ENCODE assay signal across 19 cellular contexts in genomic region chr5:5464036-5464715, GRCh38.
"Had no signal": no experiment of that assay in that cellular context is flagged by ENCODE, and none has a peak within 500 bp of the region (broad histone marks: within the 10 kb centered on the region; RNA-seq: fewer than 3 reads in every experiment).

No MANE protein-coding gene starts in this region.

- DNase-seq: activated CD4-positive, CD25-positive, alpha-beta regulatory T cell; activated CD8-positive, alpha-beta memory T cell treated with anti-CD3 and anti-CD28 coated beads, Interleukin-2, amount 10 ng/mL, durations not matched to agents 7 days and 5 days; activated effector memory CD4-positive, alpha-beta T cell treated with Interleukin-2 at 50 U/mL for 16 hours; activated naive CD4-positive, alpha-beta T cell; activated T-cell treated with anti-CD3 and anti-CD28 coated beads, Interleukin-2, amount 50 U/mL, for 24 hours; aorta; central memory CD4-positive, alpha-beta T cell; KG1; NCI-H1048; NCI-H146; NCI-H187 treated with DMSO at 0.1 percent for 48 hours; NCI-H2107; NCI-H345; NCI-H510A treated with DMSO at 0.1 percent for 48 hours; SHP77 treated with DMSO at 0.1 percent for 48 hours; T-helper 9 cell had no signal

- H3K9me3 Mint-ChIP-seq: activated naive CD4-positive, alpha-beta T cell treated with anti-CD3 and anti-CD28 coated beads, Interleukin-2, amount 50 U/mL, for 24 hours; activated T-cell treated with anti-CD3 and anti-CD28 coated beads, Interleukin-2, amount 50 U/mL, for 24 hours; activated T-helper 1 cell treated with anti-CD3 and anti-CD28 coated beads, Interleukin-12 subunit alpha, Interleukin-12 subunit beta, Interleukin-2, Interleukin-4 antibody, amounts not matched to agents 30 ng/mL and 10 ng/mL and 1 ng/mL, durations not matched to agents 14 hours and 24 hours and 36 hours; T-helper 1 cell treated with Interleukin-12 subunit alpha and Interleukin-12 subunit beta and Interleukin-4 antibody, amounts not matched to agents 30 μg/mL and 1 μg/mL, for 36 hours had no signal

- H3K27ac Mint-ChIP-seq: activated CD8-positive, alpha-beta memory T cell treated with anti-CD3 and anti-CD28 coated beads, Interleukin-2, amount 10 ng/mL, durations not matched to agents 7 days and 5 days; activated naive CD4-positive, alpha-beta T cell treated with anti-CD3 and anti-CD28 coated beads, Interleukin-2, amount 50 U/mL, for 24 hours; activated T-cell treated with anti-CD3 and anti-CD28 coated beads, Interleukin-2, amount 50 U/mL, for 24 hours; T-helper 1 cell treated with Interleukin-12 subunit alpha and Interleukin-12 subunit beta and Interleukin-4 antibody, amounts not matched to agents 30 μg/mL and 1 μg/mL, for 36 hours had no signal

- ATAC-seq: activated CD8-positive, alpha-beta memory T cell treated with anti-CD3 and anti-CD28 coated beads, Interleukin-2, amount 10 ng/mL, durations not matched to agents 7 days and 5 days had no signal

- H3K27me3 Mint-ChIP-seq: activated CD8-positive, alpha-beta memory T cell treated with anti-CD3 and anti-CD28 coated beads, Interleukin-2, amount 10 ng/mL, durations not matched to agents 7 days and 5 days; activated naive CD4-positive, alpha-beta T cell treated with anti-CD3 and anti-CD28 coated beads, Interleukin-2, amount 50 U/mL, for 24 hours; activated T-cell treated with anti-CD3 and anti-CD28 coated beads, Interleukin-2, amount 50 U/mL, for 24 hours had no signal

- H3K4me3 Mint-ChIP-seq: activated CD8-positive, alpha-beta memory T cell treated with anti-CD3 and anti-CD28 coated beads, Interleukin-2, amount 10 ng/mL, durations not matched to agents 7 days and 5 days; activated naive CD4-positive, alpha-beta T cell treated with anti-CD3 and anti-CD28 coated beads, Interleukin-2, amount 50 U/mL, for 24 hours; activated T-cell treated with anti-CD3 and anti-CD28 coated beads, Interleukin-2, amount 50 U/mL, for 24 hours; activated T-helper 1 cell treated with anti-CD3 and anti-CD28 coated beads, Interleukin-12 subunit alpha, Interleukin-12 subunit beta, Interleukin-2, Interleukin-4 antibody, amounts not matched to agents 30 ng/mL and 10 ng/mL and 1 ng/mL, durations not matched to agents 14 hours and 24 hours and 36 hours; T-helper 1 cell treated with Interleukin-12 subunit alpha and Interleukin-12 subunit beta and Interleukin-4 antibody, amounts not matched to agents 30 μg/mL and 1 μg/mL, for 36 hours had no signal
